12 cellular contexts compared by ENCODE assay signal in the genomic region with DNA sequence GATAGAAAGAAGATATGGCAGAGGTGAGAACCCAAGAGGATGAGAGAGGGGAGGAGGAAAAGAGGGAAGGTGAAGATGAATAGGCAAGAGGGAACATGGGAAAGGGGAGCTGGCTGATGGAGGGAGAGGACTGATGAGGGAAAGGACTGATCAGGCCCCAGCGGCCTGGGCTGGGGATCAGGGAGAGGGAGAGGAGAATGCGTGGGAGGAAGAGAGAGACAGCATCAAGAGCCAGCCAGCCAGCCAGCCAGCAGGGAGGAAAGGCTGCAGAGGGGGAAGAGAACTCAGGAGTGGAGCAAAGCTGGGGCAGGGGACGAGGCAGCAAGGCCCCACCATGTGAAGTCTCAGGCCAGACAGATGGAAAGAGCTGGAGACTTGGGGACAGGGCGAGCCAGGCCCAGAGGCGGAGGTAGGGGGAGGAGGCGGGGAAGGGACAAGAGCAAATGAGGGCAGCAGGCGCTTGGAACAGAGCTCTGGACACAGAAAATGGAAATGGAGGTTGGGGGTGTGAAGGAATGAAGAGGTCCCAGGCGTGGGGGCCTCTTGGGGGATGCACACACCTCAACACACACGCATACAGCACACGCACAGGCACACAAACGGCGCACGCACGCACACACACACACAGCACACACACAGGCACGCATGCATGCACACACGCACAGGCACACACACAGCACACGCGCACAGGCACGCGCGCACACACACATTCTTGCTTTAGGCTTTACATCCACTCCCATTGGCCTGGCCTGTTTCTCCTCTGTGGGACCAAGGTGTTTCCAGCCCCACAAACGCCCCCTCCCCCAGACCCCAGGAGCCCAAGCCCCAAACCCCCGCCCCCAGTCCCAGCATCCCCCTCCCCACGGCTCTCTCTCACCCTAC. TPM values are rescaled to one million over a fixed set of nuclear protein-coding genes. Genes with fewer than 3 reads are reported as not detected.
DNase-seq lines count a peak whose midpoint lies in the region; ATAC-seq, FAIRE-seq and TF ChIP-seq lines count a peak whose summit lies in the region.
"Had no signal": no experiment of that assay in that cellular context is flagged by ENCODE, and none has a peak within 500 bp of the region (broad histone marks: within the 10 kb centered on the region; RNA-seq: fewer than 3 reads in every experiment).

No MANE protein-coding gene starts in this region.

- peaks cover 2% of the 10 kb centered on the region for H3K79me1 ChIP-seq in H9 (ENCODE audit: insufficient read depth, low read depth, low read length, poor library complexity, severe bottlenecking)

- intact Hi-C loops in A673 (cut with micrococcal nuclease; ENCODE audit: unreplicated experiment) = no loop called here
- intact Hi-C loops in tibial artery (cut with DNase I; ENCODE audit: low total_unique reads) = no loop called here
- intact Hi-C loops in HepG2 (cut with micrococcal nuclease; ENCODE audit: unreplicated experiment) = no loop called here
- intact Hi-C loops in Caco-2 (cut with micrococcal nuclease; ENCODE audit: unreplicated experiment) = no loop called here

- H3K4me3 ChIP-seq in A673 (ENCODE audit: low read depth, low read length, poor library complexity, severe bottlenecking) (no peak overlapping the region), tibial artery (no peak overlapping the region), HepG2 (replicated peaks in 1 of 3; ENCODE audit: insufficient read depth in 1 of 3, low read depth in 2 of 3, low read length in 3 of 3) (no peak overlapping the region), Caco-2 (ENCODE audit: low read depth, low read length) (no peak overlapping the region)

- H4K20me1 ChIP-seq in H9 (ENCODE audit: control insufficient read depth, insufficient read depth, insufficient read length) (no peaks in the 10 kb centered on the region), HepG2 (ENCODE audit: insufficient read depth, low read length) (no peaks in the 10 kb centered on the region)

- H3K36me3 Mint-ChIP-seq in H9 (ENCODE audit: insufficient read depth in 1 of 3, low read depth in 3 of 3) = peaks cover 10 to 19% (median 14%) of the 10 kb centered on the region in 3 experiments; a peak in 6 of 7 replicates
- H3K36me3 Mint-ChIP-seq in naive B cell = no peaks in the 10 kb centered on the region
- H3K36me3 Mint-ChIP-seq in Caco-2 (ENCODE audit: insufficient read depth, unreplicated experiment) = peaks cover 7% of the 10 kb centered on the region

- FAIRE-seq in HepG2 (lab: Jason Lieb, UNC) = no peak

- no peak overlapping the region for H3T11ph ChIP-seq in H9 (ENCODE audit: low read length)

- no peak overlapping the region for H3K4ac ChIP-seq in H9 (ENCODE audit: low read depth, low read length)

- TF ChIP-seq POLR2A in HepG2 (IDR thresholded peaks at IDR 0.05; ENCODE audit: insufficient read depth in 1 of 2, low read depth in 2 of 2, low read length in 2 of 2) = no peak

- H2AFZ ChIP-seq in H9 (ENCODE audit: low read length) (no peak overlapping the region), HepG2 (ENCODE audit: low read length) (no peak overlapping the region)

- peak; percentile 33 for DNase-seq in A673 (ENCODE audit: low spot score)
- DNase-seq in H9 = peak; percentile 36
- DNase-seq in cerebellum (ENCODE audit: low spot score) = peak; percentile 80
- no peak for DNase-seq in naive B cell
- no peak for DNase-seq in tibial artery
- no peak for DNase-seq in NCI-H146 treated with DMSO at 0.1 percent for 48 hours (lab: John Stamatoyannopoulos, UW; ENCODE audit: unreplicated experiment)
- no peak for DNase-seq in HepG2 (ENCODE audit: low spot score)
- DNase-seq in Caco-2 = no peak
- DNase-seq: activated CD4-positive, alpha-beta T cell treated with anti-CD3 and anti-CD28 coated beads, Interleukin-2, amount 10 ng/mL, durations not matched to agents 24 days and 14 days; NCI-H1048; NCI-H526 treated with DMSO at 0.1 percent for 48 hours; stimulated activated CD4-positive, alpha-beta T cell treated with anti-CD3 and anti-CD28 coated beads, Interleukin-1b, Interleukin-23, amount 100 ng/mL, for 48 hours had no signal

- H3K9me3 ChIP-seq in A673 (ENCODE audit: low read depth, low read length, poor library complexity, severe bottlenecking) (no peaks in the 10 kb centered on the region), H9 (ENCODE audit: control insufficient read depth, low read depth, low read length) (no peaks in the 10 kb centered on the region), tibial artery (no peaks in the 10 kb centered on the region), HepG2 (ENCODE audit: low read length) (no peaks in the 10 kb centered on the region), Caco-2 (no peaks in the 10 kb centered on the region)

- in situ Hi-C loops in HepG2 (cut with HindIII; ENCODE audit: extremely low pct_ligation_motif_present, low pct_unique_long_range_greater_than_20kb) = no loop called here

- H4K8ac ChIP-seq in H9 (replicated peaks; ENCODE audit: insufficient read length, low read depth, low read length) = no peak overlapping the region

- no peak overlapping the region for H3K9ac ChIP-seq in H9 (ENCODE audit: extremely low read depth, insufficient read length, low read length)
- H3K9ac ChIP-seq in HepG2 (ENCODE audit: insufficient read depth, low read depth, low read length) = no peak overlapping the region

- H3K4me1 Mint-ChIP-seq in H9 (peaks cover 44 to 70% of the 10 kb centered on the region in 2 experiments), naive B cell (peaks cover 30 to 44% (median 31%) of the 10 kb centered on the region in 3 donors), Caco-2 (ENCODE audit: low read depth, unreplicated experiment) (peaks cover 6% of the 10 kb centered on the region)

- no CpG with 5 or more reads among the region's 24 CpGs for WGBS in H9 (ENCODE audit: extremely low coverage, insufficient read length, low lambda C conversion rate)
- WGBS in HepG2 (ENCODE audit: low lambda C conversion rate) = 70% methylated on average over 23 of the region's 24 CpGs

- H2BK15ac ChIP-seq in H9 (ENCODE audit: low read depth, low read length) = no peak overlapping the region

- H3K27ac ChIP-seq in A673 (ENCODE audit: low read depth, low read length, poor library complexity, severe bottlenecking) = peak overlapping the region; percentile 59
- H3K27ac ChIP-seq in H9 (ENCODE audit: insufficient read length, low read depth, low read length) = no peak overlapping the region
- no peak overlapping the region for H3K27ac ChIP-seq in tibial artery
- no peak overlapping the region for H3K27ac ChIP-seq in HepG2 (ENCODE audit: extremely low read length, insufficient read depth, low read length)

- H3K23me2 ChIP-seq in H9 (ENCODE audit: insufficient read length, low read depth, low read length, poor library complexity, severe bottlenecking) = peaks cover 10% of the 10 kb centered on the region

- POLR2A ChIA-PET in A673 (lab: Charles Lee; ENCODE audit: low non-redundant PET) (no interaction called here), HepG2 (lab: Yijun Ruan, JAX) (no interaction called here), Caco-2 (lab: Charles Lee) (no interaction called here)

- H3K56ac ChIP-seq in H9 (ENCODE audit: insufficient read length, low read depth, low read length) = no peak overlapping the region

- no peak overlapping the region for H2AK5ac ChIP-seq in H9 (ENCODE audit: insufficient read length, low read length)

- H2BK5ac ChIP-seq in H9 (ENCODE audit: insufficient read length, low read length) = no peak overlapping the region

- peak overlapping the region; percentile 3; the same call in 1 of the 2 replicates for H3K14ac ChIP-seq in H9 (ENCODE audit: insufficient read depth, low read length)

- no peak overlapping the region for H3K23ac ChIP-seq in H9 (ENCODE audit: insufficient read length, low read depth, low read length)

- BruUV-seq in A673 (replicated peaks; lab: Mats Ljungman, UMichigan) (no TSS peak), HepG2 (replicated peaks; lab: Mats Ljungman, UMichigan) (no TSS peak), Caco-2 (replicated peaks; lab: Mats Ljungman, UMichigan) (no TSS peak)

- no peak overlapping the region for H4K5ac ChIP-seq in H9 (ENCODE audit: insufficient read length, low read depth, low read length)

- H3K27me3 Mint-ChIP-seq in H9 (ENCODE audit: low read depth) (no peaks in the 10 kb centered on the region; the same call in none of the 2 replicates), naive B cell (peaks cover 0 to 8% (median 6%) of the 10 kb centered on the region in 3 donors), Caco-2 (ENCODE audit: insufficient read depth, unreplicated experiment) (no peaks in the 10 kb centered on the region)

- no peak for ATAC-seq in naive B cell (ENCODE audit: low read depth in 2 of 2)
- no peak for ATAC-seq in HepG2

- H3K4me1 ChIP-seq in A673 (ENCODE audit: insufficient read depth, low read length, poor library complexity, severe bottlenecking) (peaks cover 49% of the 10 kb centered on the region), H9 (ENCODE audit: insufficient read depth, low read length) (peaks cover 12% of the 10 kb centered on the region; the same call in 1 of the 2 replicates), tibial artery (peaks cover 0 to 18% (median 8%) of the 10 kb centered on the region in 4 donors), HepG2 (ENCODE audit: insufficient read depth, low read length) (no peaks in the 10 kb centered on the region), Caco-2 (no peaks in the 10 kb centered on the region)

- H3K27me3 ChIP-seq in A673 (replicated peaks; ENCODE audit: insufficient read depth, low read depth, low read length, poor library complexity) = no peaks in the 10 kb centered on the region
- no peaks in the 10 kb centered on the region for H3K27me3 ChIP-seq in H9 (ENCODE audit: insufficient read depth, low read length)
- peaks cover 0 to 42% of the 10 kb centered on the region in 2 donors for H3K27me3 ChIP-seq in tibial artery
- H3K27me3 ChIP-seq in HepG2 (ENCODE audit: control insufficient read depth in 1 of 2, insufficient read depth in 2 of 2, low read length in 2 of 2) = peaks cover 0 to 9% of the 10 kb centered on the region in 2 experiments; a peak in 2 of 5 replicates
- H3K27me3 ChIP-seq in Caco-2 (replicated peaks; ENCODE audit: control insufficient read depth, insufficient read depth, low read length) = no peaks in the 10 kb centered on the region

- H3K27ac Mint-ChIP-seq in H9 = peak overlapping the region; percentile 78 to 83 (median 79); a peak in 4 of 7 replicates
- H3K27ac Mint-ChIP-seq in naive B cell = peak overlapping the region; percentile 78 to 100 (median 98)
- no peak overlapping the region for H3K27ac Mint-ChIP-seq in Caco-2 (ENCODE audit: unreplicated experiment)

- CTCF ChIA-PET in A673 (lab: Charles Lee) = no interaction called here
- CTCF ChIA-PET in HepG2 (lab: Yijun Ruan, JAX; ENCODE audit: low intra/inter-chr PET ratio, low total read pairs) = no interaction called here
- CTCF ChIA-PET in Caco-2 (lab: Charles Lee) = no interaction called here

- H3K18ac ChIP-seq in H9 (ENCODE audit: insufficient read length, low read depth, low read length) = peak overlapping the region; percentile 29

- H3K79me2 ChIP-seq in H9 (ENCODE audit: insufficient read depth, low read length) (peaks cover 3% of the 10 kb centered on the region; the same call in 1 of the 2 replicates), HepG2 (ENCODE audit: insufficient read depth, low read length) (no peaks in the 10 kb centered on the region)

- H3K4me2 ChIP-seq in H9 (ENCODE audit: insufficient read depth, insufficient read length, low read length) = peak overlapping the region; percentile 57
- no peak overlapping the region for H3K4me2 ChIP-seq in HepG2 (ENCODE audit: low read depth, low read length)

- H2BK12ac ChIP-seq in H9 (ENCODE audit: insufficient read length, low read depth, low read length) = no peak overlapping the region

- no peaks in the 10 kb centered on the region for H3K9me3 Mint-ChIP-seq in H9
- no peaks in the 10 kb centered on the region for H3K9me3 Mint-ChIP-seq in naive B cell
- no peaks in the 10 kb centered on the region for H3K9me3 Mint-ChIP-seq in Caco-2 (ENCODE audit: unreplicated experiment)
- H3K9me3 Mint-ChIP-seq: activated CD4-positive, alpha-beta T cell treated with anti-CD3 and anti-CD28 coated beads, Interleukin-2, amount 10 ng/mL, durations not matched to agents 24 days and 14 days had no signal

- no peak for TF ChIP-seq RAD21 in HepG2 (CRISPR knock-in tag; IDR thresholded peaks at IDR 0.05)

- no peak overlapping the region for H2BK120ac ChIP-seq in H9 (ENCODE audit: low read depth, low read length, poor library complexity, severe bottlenecking)

- H4K91ac ChIP-seq in H9 (ENCODE audit: insufficient read length, low read depth, low read length) = no peak overlapping the region

- no peak overlapping the region for H2BK20ac ChIP-seq in H9 (ENCODE audit: low read depth, low read length, poor library complexity, severe bottlenecking)

- TF ChIP-seq CTCF in A673 (conservative IDR thresholded peaks at IDR 0.05; ENCODE audit: low read depth, low read length) = no peak
- no peak for TF ChIP-seq CTCF in H9 (conservative IDR thresholded peaks at IDR 0.05)
- no peak for TF ChIP-seq CTCF in tibial artery (IDR thresholded peaks at IDR 0.05)
- no peak for TF ChIP-seq CTCF in HepG2 (CRISPR knock-in tag; IDR thresholded peaks at IDR 0.05)
- TF ChIP-seq CTCF in Caco-2 (IDR thresholded peaks at IDR 0.05; ENCODE audit: insufficient read depth in 1 of 2, low read depth in 1 of 2, low read length in 1 of 2, severe bottlenecking in 1 of 2, unreplicated experiment in 1 of 2) = no peak

- TF ChIP-seq EP300 in HepG2 (IDR thresholded peaks at IDR 0.05; ENCODE audit: low read depth in 2 of 2, low read length in 2 of 2) (no peak), HepG2 (CRISPR knock-in tag; IDR thresholded peaks at IDR 0.05; ENCODE audit: borderline replicate concordance) (no peak)

- H3K4me3 Mint-ChIP-seq in H9 (peak overlapping the region; percentile 43 to 83), naive B cell (peak overlapping the region in 2 of 8 donors; percentile 37 to 71), Caco-2 (ENCODE audit: unreplicated experiment) (no peak overlapping the region)

- H3K36me3 ChIP-seq in A673 (ENCODE audit: insufficient read depth, low read length, poor library complexity, severe bottlenecking) = peaks cover 17% of the 10 kb centered on the region
- H3K36me3 ChIP-seq in tibial artery = peaks cover 0 to 15% (median 12%) of the 10 kb centered on the region in 3 donors
- no peaks in the 10 kb centered on the region for H3K36me3 ChIP-seq in HepG2 (replicated peaks in 1 of 2; ENCODE audit: control insufficient read depth in 1 of 2, insufficient read depth in 2 of 2, low read length in 2 of 2)
- no peaks in the 10 kb centered on the region for H3K36me3 ChIP-seq in Caco-2 (ENCODE audit: control insufficient read depth, insufficient read depth, low read length)

RNA-seq across cellular contexts. Expression of gene DLG4, which starts 12.3 kb away (rescaled TPM):
- total RNA-seq in A673 (2021) = 74.7 and 86.6 TPM in 2 replicates
- total RNA-seq in H9 (2021) = 38.2 and 38.3 TPM in 2 replicates
- total RNA-seq in cerebellum = 77.9 TPM
- under 1 TPM in 5 of 6 donors, not detected in 1; 0.06 to 0.29 (median 0.22) TPM for polyA plus RNA-seq in naive B cell (ENCODE audit: low read depth in 6 of 6)
- 0.25 and 0.71 TPM in 2 replicates for total RNA-seq in HepG2 (2016; rRNA removed; fragmentation: Illumina TruSeq; extraction: Trizol)
- total RNA-seq in HepG2 (2016; cell fraction: cytosol; rRNA removed; fragmentation: Illumina TruSeq; extraction: Trizol; ENCODE audit: low read depth) = under 0.01 TPM in 1 of 2 replicates, not detected in the other
- 0.40 and 0.69 TPM in 2 replicates for total RNA-seq in HepG2 (2016; cell fraction: insoluble cytoplasmic fraction; rRNA removed; fragmentation: Illumina TruSeq; extraction: Trizol)
- total RNA-seq in HepG2 (2016; cell fraction: membrane; rRNA removed; fragmentation: Illumina TruSeq; extraction: Trizol) = 0.40 and 0.52 TPM in 2 replicates
- total RNA-seq in HepG2 (2016; cell fraction: nucleus; rRNA removed; fragmentation: Illumina TruSeq; extraction: Trizol) = 1.3 and 1.6 TPM in 2 replicates
- polyA plus RNA-seq in HepG2 (2011; rRNA removed) = 3.9 and 4.3 TPM in 2 replicates
- 1.1 and 2.0 TPM in 2 replicates for polyA plus RNA-seq in HepG2 (2011; cell fraction: cytosol; rRNA removed)
- 22.1 and 26.3 TPM in 2 replicates for polyA plus RNA-seq in HepG2 (2011; cell fraction: nucleus; rRNA removed)
- polyA plus RNA-seq in HepG2 (2012) = 3.7 and 4.4 TPM in 2 replicates
- polyA plus RNA-seq in HepG2 (2016; cell fraction: cytosol; fragmentation: Illumina TruSeq; extraction: Trizol; ENCODE audit: low read depth) = 0.18 and 0.33 TPM in 2 replicates
- 0.32 and 0.49 TPM in 2 replicates for polyA plus RNA-seq in HepG2 (2016; cell fraction: insoluble cytoplasmic fraction; fragmentation: Illumina TruSeq; extraction: Trizol; ENCODE audit: low read depth)
- polyA plus RNA-seq in HepG2 (2016; cell fraction: membrane; fragmentation: Illumina TruSeq; extraction: Trizol; ENCODE audit: low read depth) = 0.53 and 0.70 TPM in 2 replicates
- polyA plus RNA-seq in HepG2 (2016; cell fraction: nucleus; fragmentation: Illumina TruSeq; extraction: Trizol; ENCODE audit: insufficient read depth, low read depth) = 2.4 and 4.5 TPM in 2 replicates
- 3.3 and 3.4 TPM in 2 replicates for polyA minus RNA-seq in HepG2 (2011; rRNA and poly(A)+ RNA removed; ENCODE audit: low replicate concordance)
- polyA minus RNA-seq in HepG2 (2011; cell fraction: cytosol; rRNA and poly(A)+ RNA removed) = 2.1 and 2.4 TPM in 2 replicates
- polyA minus RNA-seq in HepG2 (2011; cell fraction: nucleus; rRNA and poly(A)+ RNA removed) = 4.0 and 4.2 TPM in 2 replicates
- 0.98 and 1.8 TPM in 2 replicates for total RNA-seq in Caco-2 (2022)

RNA-seq across cellular contexts. Expression of gene ACADVL, which starts 12.4 kb away (rescaled TPM):
- total RNA-seq in A673 (2021) (425 and 509 TPM in 2 replicates), H9 (2021) (272 and 283 TPM in 2 replicates), cerebellum (100 TPM), HepG2 (2016; rRNA removed; fragmentation: Illumina TruSeq; extraction: Trizol) (106 and 219 TPM in 2 replicates), Caco-2 (2022) (133 and 164 TPM in 2 replicates)
- polyA plus RNA-seq in naive B cell (ENCODE audit: low read depth in 6 of 6) (100 to 1,000 TPM in 1 of 6 donors, 10 to 100 TPM in 5; 63.9 to 102 (median 75.0) TPM), HepG2 (2011; rRNA removed) (412 and 521 TPM in 2 replicates)
- 29.7 and 32.3 TPM in 2 replicates for total RNA-seq in HepG2 (2016; cell fraction: cytosol; rRNA removed; fragmentation: Illumina TruSeq; extraction: Trizol; ENCODE audit: low read depth)
- total RNA-seq in HepG2 (2016; cell fraction: insoluble cytoplasmic fraction; rRNA removed; fragmentation: Illumina TruSeq; extraction: Trizol) = 112 and 237 TPM in 2 replicates
- 44.6 and 53.4 TPM in 2 replicates for total RNA-seq in HepG2 (2016; cell fraction: membrane; rRNA removed; fragmentation: Illumina TruSeq; extraction: Trizol)
- total RNA-seq in HepG2 (2016; cell fraction: nucleus; rRNA removed; fragmentation: Illumina TruSeq; extraction: Trizol) = 207 and 230 TPM in 2 replicates
- polyA plus RNA-seq in HepG2 (2011; cell fraction: cytosol; rRNA removed) = 135 and 196 TPM in 2 replicates
- 5,199 and 5,548 TPM in 2 replicates for polyA plus RNA-seq in HepG2 (2011; cell fraction: nucleus; rRNA removed)
- 315 and 441 TPM in 2 replicates for polyA plus RNA-seq in HepG2 (2012)
- 17.9 and 19.9 TPM in 2 replicates for polyA plus RNA-seq in HepG2 (2016; cell fraction: cytosol; fragmentation: Illumina TruSeq; extraction: Trizol; ENCODE audit: low read depth)
- polyA plus RNA-seq in HepG2 (2016; cell fraction: insoluble cytoplasmic fraction; fragmentation: Illumina TruSeq; extraction: Trizol; ENCODE audit: low read depth) = 93.8 and 107 TPM in 2 replicates
- 31.9 and 34.8 TPM in 2 replicates for polyA plus RNA-seq in HepG2 (2016; cell fraction: membrane; fragmentation: Illumina TruSeq; extraction: Trizol; ENCODE audit: low read depth)
- polyA plus RNA-seq in HepG2 (2016; cell fraction: nucleus; fragmentation: Illumina TruSeq; extraction: Trizol; ENCODE audit: insufficient read depth, low read depth) = 578 and 583 TPM in 2 replicates
- polyA minus RNA-seq in HepG2 (2011; rRNA and poly(A)+ RNA removed; ENCODE audit: low replicate concordance) = 253 and 530 TPM in 2 replicates
- polyA minus RNA-seq in HepG2 (2011; cell fraction: cytosol; rRNA and poly(A)+ RNA removed) = 79.8 and 87.7 TPM in 2 replicates
- polyA minus RNA-seq in HepG2 (2011; cell fraction: nucleus; rRNA and poly(A)+ RNA removed) = 354 and 373 TPM in 2 replicates

RNA-seq across cellular contexts. Expression of gene DVL2, which starts 27.0 kb away (rescaled TPM):
- total RNA-seq in A673 (2021) (133 and 139 TPM in 2 replicates), H9 (2021) (82.9 and 84.1 TPM in 2 replicates), cerebellum (52.5 TPM), HepG2 (2016; rRNA removed; fragmentation: Illumina TruSeq; extraction: Trizol) (27.2 and 38.2 TPM in 2 replicates), Caco-2 (2022) (38.3 and 41.3 TPM in 2 replicates)
- polyA plus RNA-seq in naive B cell (ENCODE audit: low read depth in 6 of 6) (10 to 100 TPM; 23.4 to 33.1 (median 25.5) TPM), HepG2 (2011; rRNA removed) (5.7 and 7.0 TPM in 2 replicates)
- total RNA-seq in HepG2 (2016; cell fraction: cytosol; rRNA removed; fragmentation: Illumina TruSeq; extraction: Trizol; ENCODE audit: low read depth) = 37.2 and 38.8 TPM in 2 replicates
- total RNA-seq in HepG2 (2016; cell fraction: insoluble cytoplasmic fraction; rRNA removed; fragmentation: Illumina TruSeq; extraction: Trizol) = 22.7 and 41.3 TPM in 2 replicates
- total RNA-seq in HepG2 (2016; cell fraction: membrane; rRNA removed; fragmentation: Illumina TruSeq; extraction: Trizol) = 32.1 and 32.7 TPM in 2 replicates
- 38.1 and 39.7 TPM in 2 replicates for total RNA-seq in HepG2 (2016; cell fraction: nucleus; rRNA removed; fragmentation: Illumina TruSeq; extraction: Trizol)
- polyA plus RNA-seq in HepG2 (2011; cell fraction: cytosol; rRNA removed) = 4.7 and 6.4 TPM in 2 replicates
- polyA plus RNA-seq in HepG2 (2011; cell fraction: nucleus; rRNA removed) = 29.2 and 36.2 TPM in 2 replicates
- polyA plus RNA-seq in HepG2 (2012) = 20.0 and 24.6 TPM in 2 replicates
- polyA plus RNA-seq in HepG2 (2016; cell fraction: cytosol; fragmentation: Illumina TruSeq; extraction: Trizol; ENCODE audit: low read depth) = 11.1 and 12.5 TPM in 2 replicates
- polyA plus RNA-seq in HepG2 (2016; cell fraction: insoluble cytoplasmic fraction; fragmentation: Illumina TruSeq; extraction: Trizol; ENCODE audit: low read depth) = 22.5 and 26.2 TPM in 2 replicates
- polyA plus RNA-seq in HepG2 (2016; cell fraction: membrane; fragmentation: Illumina TruSeq; extraction: Trizol; ENCODE audit: low read depth) = 18.3 and 21.6 TPM in 2 replicates
- 51.6 and 51.8 TPM in 2 replicates for polyA plus RNA-seq in HepG2 (2016; cell fraction: nucleus; fragmentation: Illumina TruSeq; extraction: Trizol; ENCODE audit: insufficient read depth, low read depth)
- 35.3 and 40.5 TPM in 2 replicates for polyA minus RNA-seq in HepG2 (2011; rRNA and poly(A)+ RNA removed; ENCODE audit: low replicate concordance)
- polyA minus RNA-seq in HepG2 (2011; cell fraction: cytosol; rRNA and poly(A)+ RNA removed) = 10.3 and 10.8 TPM in 2 replicates
- polyA minus RNA-seq in HepG2 (2011; cell fraction: nucleus; rRNA and poly(A)+ RNA removed) = 33.6 and 37.0 TPM in 2 replicates

RNA-seq across cellular contexts. Expression of gene ASGR1, which starts 28.2 kb away (rescaled TPM):
- total RNA-seq in A673 (2021) (6.1 and 8.0 TPM in 2 replicates), H9 (2021) (5.2 and 5.9 TPM in 2 replicates), cerebellum (11.2 TPM), HepG2 (2016; rRNA removed; fragmentation: Illumina TruSeq; extraction: Trizol) (156 and 353 TPM in 2 replicates), Caco-2 (2022) (8.3 and 9.2 TPM in 2 replicates)
- polyA plus RNA-seq in naive B cell (ENCODE audit: low read depth in 6 of 6) (under 1 TPM in 1 of 6 donors, not detected in 5; 0.19 TPM), HepG2 (2011; rRNA removed) (796 and 885 TPM in 2 replicates)
- total RNA-seq in HepG2 (2016; cell fraction: cytosol; rRNA removed; fragmentation: Illumina TruSeq; extraction: Trizol; ENCODE audit: low read depth) = 114 and 140 TPM in 2 replicates
- total RNA-seq in HepG2 (2016; cell fraction: insoluble cytoplasmic fraction; rRNA removed; fragmentation: Illumina TruSeq; extraction: Trizol) = 143 and 370 TPM in 2 replicates
- total RNA-seq in HepG2 (2016; cell fraction: membrane; rRNA removed; fragmentation: Illumina TruSeq; extraction: Trizol) = 141 and 170 TPM in 2 replicates
- total RNA-seq in HepG2 (2016; cell fraction: nucleus; rRNA removed; fragmentation: Illumina TruSeq; extraction: Trizol) = 259 and 311 TPM in 2 replicates
- 756 and 1,094 TPM in 2 replicates for polyA plus RNA-seq in HepG2 (2011; cell fraction: cytosol; rRNA removed)
- polyA plus RNA-seq in HepG2 (2011; cell fraction: nucleus; rRNA removed) = 1,952 and 2,162 TPM in 2 replicates
- polyA plus RNA-seq in HepG2 (2012) = 455 and 483 TPM in 2 replicates
- polyA plus RNA-seq in HepG2 (2016; cell fraction: cytosol; fragmentation: Illumina TruSeq; extraction: Trizol; ENCODE audit: low read depth) = 105 and 129 TPM in 2 replicates
- 167 and 180 TPM in 2 replicates for polyA plus RNA-seq in HepG2 (2016; cell fraction: insoluble cytoplasmic fraction; fragmentation: Illumina TruSeq; extraction: Trizol; ENCODE audit: low read depth)
- polyA plus RNA-seq in HepG2 (2016; cell fraction: membrane; fragmentation: Illumina TruSeq; extraction: Trizol; ENCODE audit: low read depth) = 121 and 143 TPM in 2 replicates
- 760 and 778 TPM in 2 replicates for polyA plus RNA-seq in HepG2 (2016; cell fraction: nucleus; fragmentation: Illumina TruSeq; extraction: Trizol; ENCODE audit: insufficient read depth, low read depth)
- polyA minus RNA-seq in HepG2 (2011; rRNA and poly(A)+ RNA removed; ENCODE audit: low replicate concordance) = 0.19 and 386 TPM in 2 replicates
- polyA minus RNA-seq in HepG2 (2011; cell fraction: cytosol; rRNA and poly(A)+ RNA removed) = 254 and 269 TPM in 2 replicates
- polyA minus RNA-seq in HepG2 (2011; cell fraction: nucleus; rRNA and poly(A)+ RNA removed) = 141 and 153 TPM in 2 replicates

RNA-seq across cellular contexts. Expression of gene PHF23, which starts 31.9 kb away (rescaled TPM):
- total RNA-seq in A673 (2021) (84.0 and 85.1 TPM in 2 replicates), H9 (2021) (105 and 110 TPM in 2 replicates), cerebellum (20.5 TPM), HepG2 (2016; rRNA removed; fragmentation: Illumina TruSeq; extraction: Trizol) (33.2 and 37.5 TPM in 2 replicates), Caco-2 (2022) (20.5 and 20.6 TPM in 2 replicates)
- polyA plus RNA-seq in naive B cell (ENCODE audit: low read depth in 6 of 6) (10 to 100 TPM; 11.9 to 24.2 (median 20.5) TPM), HepG2 (2011; rRNA removed) (27.6 and 30.9 TPM in 2 replicates)
- total RNA-seq in HepG2 (2016; cell fraction: cytosol; rRNA removed; fragmentation: Illumina TruSeq; extraction: Trizol; ENCODE audit: low read depth) = 10.5 and 10.6 TPM in 2 replicates
- total RNA-seq in HepG2 (2016; cell fraction: insoluble cytoplasmic fraction; rRNA removed; fragmentation: Illumina TruSeq; extraction: Trizol) = 33.3 and 34.6 TPM in 2 replicates
- 23.7 and 24.5 TPM in 2 replicates for total RNA-seq in HepG2 (2016; cell fraction: membrane; rRNA removed; fragmentation: Illumina TruSeq; extraction: Trizol)
- 13.4 and 18.2 TPM in 2 replicates for total RNA-seq in HepG2 (2016; cell fraction: nucleus; rRNA removed; fragmentation: Illumina TruSeq; extraction: Trizol)
- polyA plus RNA-seq in HepG2 (2011; cell fraction: cytosol; rRNA removed) = 19.6 and 22.8 TPM in 2 replicates
- 13.4 and 14.0 TPM in 2 replicates for polyA plus RNA-seq in HepG2 (2011; cell fraction: nucleus; rRNA removed)
- polyA plus RNA-seq in HepG2 (2012) = 18.6 and 20.8 TPM in 2 replicates
- polyA plus RNA-seq in HepG2 (2016; cell fraction: cytosol; fragmentation: Illumina TruSeq; extraction: Trizol; ENCODE audit: low read depth) = 5.8 and 6.4 TPM in 2 replicates
- polyA plus RNA-seq in HepG2 (2016; cell fraction: insoluble cytoplasmic fraction; fragmentation: Illumina TruSeq; extraction: Trizol; ENCODE audit: low read depth) = 41.4 and 41.6 TPM in 2 replicates
- 11.9 and 12.0 TPM in 2 replicates for polyA plus RNA-seq in HepG2 (2016; cell fraction: membrane; fragmentation: Illumina TruSeq; extraction: Trizol; ENCODE audit: low read depth)
- 31.1 and 36.5 TPM in 2 replicates for polyA plus RNA-seq in HepG2 (2016; cell fraction: nucleus; fragmentation: Illumina TruSeq; extraction: Trizol; ENCODE audit: insufficient read depth, low read depth)
- 20.5 and 70.5 TPM in 2 replicates for polyA minus RNA-seq in HepG2 (2011; rRNA and poly(A)+ RNA removed; ENCODE audit: low replicate concordance)
- polyA minus RNA-seq in HepG2 (2011; cell fraction: cytosol; rRNA and poly(A)+ RNA removed) = 13.2 and 14.7 TPM in 2 replicates
- 9.0 and 11.4 TPM in 2 replicates for polyA minus RNA-seq in HepG2 (2011; cell fraction: nucleus; rRNA and poly(A)+ RNA removed)

Comparison
In these comparisons a context has a peak if more than half of its experiments do, and no peak if none do; other contexts are left out.
1. DNase-seq: peak in A673 (single experiment), H9 (single experiment) and cerebellum (single experiment); none in naive B cell (single experiment), tibial artery (0 of 2), NCI-H146 treated with DMSO at 0.1 percent for 48 hours (single experiment), HepG2 (single experiment) and Caco-2 (0 of 2).
2. RNA of gene DLG4, which starts 12.3 kb away (total RNA-seq): 77.9 TPM in cerebellum (single experiment), 74.7 to 86.6 TPM in A673 and 38.2 to 38.3 TPM in H9; 0.98 to 1.8 TPM in Caco-2 and under 0.01 to 1.6 TPM in HepG2; every median in the first group is over 10 times any median in the second.